ENCODE assay signal across 16 cellular contexts in the genomic region with DNA sequence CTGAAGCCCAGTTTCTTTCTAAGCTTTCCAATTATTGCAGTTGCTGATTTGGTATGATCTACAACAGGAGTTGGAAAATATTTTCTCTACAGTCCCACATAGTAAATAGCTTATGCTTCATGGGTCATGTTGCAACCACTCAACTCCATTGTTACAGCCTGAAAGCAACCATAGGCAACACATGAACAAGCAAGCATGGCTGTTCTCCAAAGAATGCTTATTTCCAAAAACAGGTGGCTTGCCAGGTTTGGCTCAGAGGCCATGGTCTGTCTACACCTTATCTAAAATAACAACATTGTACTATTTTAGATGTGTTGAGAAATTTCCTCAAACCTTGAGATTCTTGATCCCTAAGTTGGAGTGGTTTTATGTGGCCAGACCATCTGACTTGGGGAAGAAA.
DNase-seq lines count a peak whose midpoint lies in the region; ATAC-seq and TF ChIP-seq lines count a peak whose summit lies in the region.
"Had no signal": no experiment of that assay in that cellular context is flagged by ENCODE, and none has a peak within 500 bp of the region (broad histone marks: within the 10 kb centered on the region; RNA-seq: fewer than 3 reads in every experiment).

No MANE protein-coding gene starts in this region.

- TF ChIP-seq CTCF in AG10803 (conservative IDR thresholded peaks at IDR 0.05; ENCODE audit: low read length) (no peak), hepatocyte (IDR thresholded peaks at IDR 0.05; ENCODE audit: poor library complexity) (no peak), thyroid gland (IDR thresholded peaks at IDR 0.05) (no peak)

- DNase-seq in AG10803 (ENCODE audit: low read depth) = peak; percentile 61
- no peak for DNase-seq in hepatocyte (ENCODE audit: low spot score)
- peak; percentile 26 for DNase-seq in renal cortical epithelial cell (ENCODE audit: low read depth)
- DNase-seq in thyroid gland = peak; percentile 65 to 72
- no peak for DNase-seq in dedifferentiated amniotic fluid mesenchymal stem cell (ENCODE audit: extremely low spot score)
- no peak for DNase-seq in Right ventricle myocardium inferior (ENCODE audit: missing footprints)
- DNase-seq: Calu3; CD8-positive, alpha-beta T cell; DMS79 treated with DMSO at 0.1 percent for 48 hours; GF-D8; GOT3; H9 had no signal

- H3K4me2 ChIP-seq in hepatocyte = peak overlapping the region; percentile 45
- H3K4me2 ChIP-seq: A549; BLaER1 treated with 17β-estradiol and CSF1 and Interleukin-3, amounts not matched to agents 10 nM and 100 nM had no signal

- H3K9me3 ChIP-seq in hepatocyte (ENCODE audit: low read depth) (no peaks in the 10 kb centered on the region), thyroid gland (no peaks in the 10 kb centered on the region)
- H3K9me3 ChIP-seq: A549; BLaER1 treated with 17β-estradiol and CSF1 and Interleukin-3, amounts not matched to agents 10 nM and 100 nM had no signal

- no peak for TF ChIP-seq POLR2A in thyroid gland (IDR thresholded peaks at IDR 0.05)

- ATAC-seq in GM18511 (IDR thresholded peaks at IDR 0.05; ENCODE audit: unreplicated experiment) (no peak), Right ventricle myocardium inferior (no peak)
- ATAC-seq: A549; CD8-positive, alpha-beta T cell had no signal

- H3K9me2 ChIP-seq in hepatocyte (replicated peaks; ENCODE audit: insufficient read depth) = no peaks in the 10 kb centered on the region

- H3K27ac ChIP-seq in hepatocyte (peak overlapping the region; percentile 51), thyroid gland (peak overlapping the region in 1 of 3 donors; percentile 8)
- H3K27ac ChIP-seq: 22Rv1; A549; BLaER1 treated with 17β-estradiol and CSF1 and Interleukin-3, amounts not matched to agents 10 nM and 100 nM had no signal

- H3K27me3 ChIP-seq in hepatocyte = no peaks in the 10 kb centered on the region
- H3K27me3 ChIP-seq in thyroid gland = no peaks in the 10 kb centered on the region
- H3K27me3 ChIP-seq: BLaER1 treated with 17β-estradiol and CSF1 and Interleukin-3, amounts not matched to agents 10 nM and 100 nM had no signal

- no peaks in the 10 kb centered on the region for H4K20me1 ChIP-seq in hepatocyte (ENCODE audit: insufficient read depth, poor library complexity, severe bottlenecking)
- H4K20me1 ChIP-seq: BLaER1 treated with 17β-estradiol and CSF1 and Interleukin-3, amounts not matched to agents 10 nM and 100 nM had no signal

- no peak overlapping the region for H2AFZ ChIP-seq in hepatocyte

- no peaks in the 10 kb centered on the region for H3K79me2 ChIP-seq in hepatocyte

- H3K4me3 ChIP-seq in AG10803 (ENCODE audit: low read length) = no peak overlapping the region
- no peak overlapping the region for H3K4me3 ChIP-seq in hepatocyte
- no peak overlapping the region for H3K4me3 ChIP-seq in thyroid gland (replicated peaks in 1 of 3)
- H3K4me3 ChIP-seq: A549; BLaER1 treated with 17β-estradiol and CSF1 and Interleukin-3, amounts not matched to agents 10 nM and 100 nM had no signal

- no peaks in the 10 kb centered on the region for H3K36me3 ChIP-seq in hepatocyte (replicated peaks; ENCODE audit: insufficient read depth, low read depth)
- no peaks in the 10 kb centered on the region for H3K36me3 ChIP-seq in thyroid gland
- H3K36me3 ChIP-seq: BLaER1 treated with 17β-estradiol and CSF1 and Interleukin-3, amounts not matched to agents 10 nM and 100 nM had no signal

- intact Hi-C loops in thyroid gland (cut with DNase I) = no loop called here
- intact Hi-C loops in Right ventricle myocardium inferior (cut with DNase I) = no loop called here

- H3K4me1 ChIP-seq in hepatocyte (ENCODE audit: insufficient read depth) (peaks cover 5% of the 10 kb centered on the region), thyroid gland (peaks cover 0 to 4% of the 10 kb centered on the region in 2 donors)
- H3K4me1 ChIP-seq: A549; BLaER1 treated with 17β-estradiol and CSF1 and Interleukin-3, amounts not matched to agents 10 nM and 100 nM had no signal

Comparison
In these comparisons a context has a peak if more than half of its experiments do, and no peak if none do; other contexts are left out.
1. DNase-seq: peak in AG10803 (single experiment), renal cortical epithelial cell (single experiment) and thyroid gland (2 of 2); none in hepatocyte (single experiment), dedifferentiated amniotic fluid mesenchymal stem cell (single experiment) and Right ventricle myocardium inferior (single experiment).